Comparison of ENCODE assay signal across 1 cellular context in genomic region chr1:19596719-19597462, GRCh38.
TF ChIP-seq lines count a peak whose summit lies in the region.

No MANE protein-coding gene starts in this region.

TF ChIP-seq in HepG2, 621 proteins besides CTCF, POLR2A, EP300 and RAD21 (continued from another document and continues in another):
- TF ChIP-seq AKNA (CRISPR knock-in tag; IDR thresholded peaks at IDR 0.05; ENCODE audit: borderline replicate concordance) (no peak; the same call in 1 of the 2 replicates), SNAPC2 (CRISPR knock-in tag; IDR thresholded peaks at IDR 0.05) (no peak), ZNF180 (CRISPR knock-in tag; IDR thresholded peaks at IDR 0.05; ENCODE audit: borderline replicate concordance, low read depth) (no peak), MYNN (CRISPR knock-in tag; IDR thresholded peaks at IDR 0.05; ENCODE audit: low read depth) (no peak), MTF1 (CRISPR knock-in tag; IDR thresholded peaks at IDR 0.05) (no peak), ZNF616 (CRISPR knock-in tag; IDR thresholded peaks at IDR 0.05; ENCODE audit: low read depth) (no peak; the same call in 1 of the 2 replicates), ZNF530 (CRISPR knock-in tag; IDR thresholded peaks at IDR 0.05; ENCODE audit: low read depth) (no peak), SKI (IDR thresholded peaks at IDR 0.05; ENCODE audit: partially characterized antibody) (peak; percentile 96), GATAD2A (CRISPR knock-in tag; IDR thresholded peaks at IDR 0.05) (no peak; the same call in 1 of the 2 replicates), ZFP62 (CRISPR knock-in tag; IDR thresholded peaks at IDR 0.05) (no peak), ZSCAN9 (CRISPR knock-in tag; IDR thresholded peaks at IDR 0.05; ENCODE audit: borderline replicate concordance) (0 out of 2 replicates have a peak, but pooled peaks have one; percentile 23), ZNF207 (IDR thresholded peaks at IDR 0.05; ENCODE audit: borderline replicate concordance) (no peak), CEBPG (CRISPR knock-in tag; IDR thresholded peaks at IDR 0.05) (no peak), FOXP4 (CRISPR knock-in tag; IDR thresholded peaks at IDR 0.05) (peak; percentile 35), ZNF558 (CRISPR knock-in tag; IDR thresholded peaks at IDR 0.05; ENCODE audit: borderline replicate concordance) (no peak), TRIM22 (IDR thresholded peaks at IDR 0.05) (no peak), HMGXB4 (CRISPR knock-in tag; IDR thresholded peaks at IDR 0.05; ENCODE audit: borderline replicate concordance in 1 of 2, low read depth in 1 of 2) (peak; percentile 39 to 75), HNRNPUL1 (IDR thresholded peaks at IDR 0.05; ENCODE audit: low read depth, low read length) (no peak), SMAD9 (CRISPR knock-in tag; IDR thresholded peaks at IDR 0.05) (no peak), ZBTB37 (CRISPR knock-in tag; IDR thresholded peaks at IDR 0.05) (no peak), SRSF4 (IDR thresholded peaks at IDR 0.05; ENCODE audit: low read depth, low read length, poor library complexity, severe bottlenecking) (no peak), SMC3 (IDR thresholded peaks at IDR 0.05; ENCODE audit: low read length) (no peak), EZH2 (conservative IDR thresholded peaks at IDR 0.05; ENCODE audit: low read depth, low read length) (no peak), ZMYM4 (CRISPR knock-in tag; IDR thresholded peaks at IDR 0.05) (peak; percentile 87), ARNTL (CRISPR knock-in tag; IDR thresholded peaks at IDR 0.05) (peak; percentile 17; the same call in 1 of the 2 replicates), U2AF2 (IDR thresholded peaks at IDR 0.05; ENCODE audit: low read depth, low read length) (0 out of 2 replicates have a peak, but pooled peaks have one; percentile 68), ZNF615 (CRISPR knock-in tag; IDR thresholded peaks at IDR 0.05; ENCODE audit: borderline replicate concordance) (no peak), FOXA3 (CRISPR knock-in tag; IDR thresholded peaks at IDR 0.05) (0 out of 2 replicates have a peak, but pooled peaks have one; percentile 17), ZC3H4 (CRISPR knock-in tag; IDR thresholded peaks at IDR 0.05; ENCODE audit: borderline replicate concordance) (no peak), CREB1 (IDR thresholded peaks at IDR 0.05) (peak; percentile 83), CREB1 (CRISPR knock-in tag; IDR thresholded peaks at IDR 0.05) (peak; percentile 67), ZNF34 (CRISPR knock-in tag; IDR thresholded peaks at IDR 0.05; ENCODE audit: borderline replicate concordance) (no peak), ZNF512B (CRISPR knock-in tag; IDR thresholded peaks at IDR 0.05; ENCODE audit: borderline replicate concordance) (no peak), HIVEP1 (CRISPR knock-in tag; IDR thresholded peaks at IDR 0.05) (peak; percentile 55), ZNF281 (CRISPR knock-in tag; IDR thresholded peaks at IDR 0.05; ENCODE audit: borderline replicate concordance) (no peak), POLR2AphosphoS5 (IDR thresholded peaks at IDR 0.05; ENCODE audit: low read depth, low read length) (peak; percentile 81), RARG (CRISPR knock-in tag; IDR thresholded peaks at IDR 0.05; ENCODE audit: low read depth) (no peak), KMT2B (CRISPR knock-in tag; IDR thresholded peaks at IDR 0.05) (no peak), ZNF772 (CRISPR knock-in tag; IDR thresholded peaks at IDR 0.05) (peak; percentile 70), PLRG1 (conservative IDR thresholded peaks at IDR 0.05) (no peak), SIX4 (CRISPR knock-in tag; IDR thresholded peaks at IDR 0.05) (no peak), RORA (CRISPR knock-in tag; IDR thresholded peaks at IDR 0.05) (no peak), ZNF644 (CRISPR knock-in tag; IDR thresholded peaks at IDR 0.05; ENCODE audit: low read depth) (no peak), RBAK (CRISPR knock-in tag; IDR thresholded peaks at IDR 0.05) (no peak), BATF2 (CRISPR knock-in tag; IDR thresholded peaks at IDR 0.05) (no peak), DDIT3 (CRISPR knock-in tag; IDR thresholded peaks at IDR 0.05) (no peak), CENPBD1 (CRISPR knock-in tag; IDR thresholded peaks at IDR 0.05; ENCODE audit: borderline replicate concordance, low read depth) (no peak)
